In the genomic region with DNA sequence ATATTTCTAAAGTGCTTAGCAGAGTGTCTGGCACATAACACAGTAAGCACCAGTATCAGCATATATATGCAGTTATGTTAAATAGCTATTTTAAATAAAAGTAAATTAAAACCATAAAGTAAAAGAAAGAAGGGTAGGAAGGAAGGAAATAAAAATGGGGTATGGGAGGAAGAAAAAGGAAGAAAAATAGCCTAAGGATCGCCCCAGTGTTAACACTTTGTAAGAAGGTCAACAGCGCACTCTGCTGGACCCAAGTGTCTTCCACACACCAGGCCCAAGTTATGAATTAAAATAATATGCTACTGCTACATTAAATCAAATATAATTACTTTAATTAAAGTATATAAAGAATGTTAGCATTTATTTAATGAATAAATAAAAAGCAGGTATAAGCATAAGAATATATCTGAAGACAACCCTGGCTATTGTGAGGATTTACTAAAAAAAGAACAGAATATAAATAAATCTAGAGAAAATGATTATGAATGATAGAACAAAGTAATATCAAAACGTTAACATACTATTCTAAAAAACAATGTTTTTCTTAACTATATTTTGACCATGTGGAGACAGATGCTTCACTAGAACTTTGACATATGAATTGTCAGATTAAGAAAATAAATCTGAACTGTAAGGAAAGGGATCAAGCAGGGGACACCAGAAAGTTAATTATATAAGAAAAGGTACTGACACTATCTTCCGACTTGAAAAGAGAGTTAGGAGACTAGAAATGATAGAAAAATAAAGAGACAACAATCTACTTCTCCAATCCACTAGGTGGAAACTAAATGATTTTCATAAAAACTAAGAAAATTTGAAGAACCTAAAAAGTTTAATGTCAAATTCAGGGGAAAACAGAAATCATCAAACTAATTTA, we compare ENCODE assay signal across 1 cellular context.
TF ChIP-seq lines count a peak whose summit lies in the region.

No MANE protein-coding gene starts in this region.

TF ChIP-seq in SK-N-SH, 30 proteins besides CTCF, POLR2A, EP300 and RAD21 (continued from another document):
- TF ChIP-seq, protein P1, sequence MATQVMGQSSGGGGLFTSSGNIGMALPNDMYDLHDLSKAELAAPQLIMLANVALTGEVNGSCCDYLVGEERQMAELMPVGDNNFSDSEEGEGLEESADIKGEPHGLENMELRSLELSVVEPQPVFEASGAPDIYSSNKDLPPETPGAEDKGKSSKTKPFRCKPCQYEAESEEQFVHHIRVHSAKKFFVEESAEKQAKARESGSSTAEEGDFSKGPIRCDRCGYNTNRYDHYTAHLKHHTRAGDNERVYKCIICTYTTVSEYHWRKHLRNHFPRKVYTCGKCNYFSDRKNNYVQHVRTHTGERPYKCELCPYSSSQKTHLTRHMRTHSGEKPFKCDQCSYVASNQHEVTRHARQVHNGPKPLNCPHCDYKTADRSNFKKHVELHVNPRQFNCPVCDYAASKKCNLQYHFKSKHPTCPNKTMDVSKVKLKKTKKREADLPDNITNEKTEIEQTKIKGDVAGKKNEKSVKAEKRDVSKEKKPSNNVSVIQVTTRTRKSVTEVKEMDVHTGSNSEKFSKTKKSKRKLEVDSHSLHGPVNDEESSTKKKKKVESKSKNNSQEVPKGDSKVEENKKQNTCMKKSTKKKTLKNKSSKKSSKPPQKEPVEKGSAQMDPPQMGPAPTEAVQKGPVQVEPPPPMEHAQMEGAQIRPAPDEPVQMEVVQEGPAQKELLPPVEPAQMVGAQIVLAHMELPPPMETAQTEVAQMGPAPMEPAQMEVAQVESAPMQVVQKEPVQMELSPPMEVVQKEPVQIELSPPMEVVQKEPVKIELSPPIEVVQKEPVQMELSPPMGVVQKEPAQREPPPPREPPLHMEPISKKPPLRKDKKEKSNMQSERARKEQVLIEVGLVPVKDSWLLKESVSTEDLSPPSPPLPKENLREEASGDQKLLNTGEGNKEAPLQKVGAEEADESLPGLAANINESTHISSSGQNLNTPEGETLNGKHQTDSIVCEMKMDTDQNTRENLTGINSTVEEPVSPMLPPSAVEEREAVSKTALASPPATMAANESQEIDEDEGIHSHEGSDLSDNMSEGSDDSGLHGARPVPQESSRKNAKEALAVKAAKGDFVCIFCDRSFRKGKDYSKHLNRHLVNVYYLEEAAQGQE (IDR thresholded peaks at IDR 0.05; ENCODE audit: low read depth, low read length), result no peak
